Comparison of ENCODE assay signal across 17 cellular contexts in the genomic region with DNA sequence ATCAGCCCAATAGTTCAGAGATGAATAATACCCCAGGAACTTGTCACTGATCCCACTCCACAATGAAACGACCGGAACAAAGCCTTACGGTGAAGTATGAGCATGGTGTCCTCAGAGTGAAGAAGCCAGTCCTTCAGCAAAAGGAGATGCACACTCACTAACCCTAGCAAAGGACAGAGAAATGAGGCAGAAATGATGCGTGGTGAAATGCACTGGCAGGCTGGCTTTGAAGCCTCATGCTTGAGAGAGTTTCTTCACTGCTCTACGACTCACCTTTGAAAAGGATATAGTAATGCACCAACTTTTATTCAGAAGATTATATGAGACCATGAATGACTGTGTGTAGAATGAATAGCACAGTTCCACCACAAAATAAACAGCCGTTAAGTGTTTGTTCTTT.
"Had no signal": no experiment of that assay in that cellular context is flagged by ENCODE, and none has a peak within 500 bp of the region (broad histone marks: within the 10 kb centered on the region; RNA-seq: fewer than 3 reads in every experiment).

No MANE protein-coding gene starts in this region.

- ATAC-seq: activated CD8-positive, alpha-beta T cell treated with anti-CD3 and anti-CD28 coated beads, Interleukin-2, amount 10 ng/mL, durations not matched to agents 7 days and 5 days; activated naive CD8-positive, alpha-beta T cell treated with anti-CD3 and anti-CD28 coated beads, Interleukin-2, amount 50 U/mL, for 24 hours; gastroesophageal sphincter; heart right ventricle had no signal

- DNase-seq: activated CD4-positive, alpha-beta T cell treated with anti-CD3 and anti-CD28 coated beads, Interleukin-2, amount 10 ng/mL, durations not matched to agents 7 days and 5 days; activated CD8-positive, alpha-beta T cell treated with anti-CD3 and anti-CD28 coated beads, Interleukin-2, amount 10 ng/mL, durations not matched to agents 7 days and 5 days; activated naive CD4-positive, alpha-beta T cell treated with anti-CD3 and anti-CD28 coated beads, Interleukin-2, amount 10 ng/mL, durations not matched to agents 7 days and 5 days; activated naive CD8-positive, alpha-beta T cell treated with anti-CD3 and anti-CD28 coated beads, Interleukin-2, amount 50 U/mL, for 24 hours; activated T-cell treated with anti-CD3 and anti-CD28 coated beads, Interleukin-2, amount 50 U/mL, for 24 hours; anterior cingulate cortex; heart right ventricle; immature natural killer cell; kidney glomerular epithelial cell; occipital lobe; posterior cingulate gyrus; retina; stimulated activated CD4-positive, alpha-beta T cell treated with anti-CD3 and anti-CD28 coated beads, Interleukin-12 subunit alpha, Interleukin-12 subunit beta, amount 100 ng/mL, for 4 hours; stimulated activated CD4-positive, alpha-beta T cell treated with anti-CD3 and anti-CD28 coated beads, Interleukin-1b, Interleukin-23, amount 100 ng/mL, for 48 hours; stimulated activated naive CD4-positive, alpha-beta T cell treated with Interleukin-2 at 50 U/mL for 16 hours; thyroid gland had no signal
